In the genomic region with DNA sequence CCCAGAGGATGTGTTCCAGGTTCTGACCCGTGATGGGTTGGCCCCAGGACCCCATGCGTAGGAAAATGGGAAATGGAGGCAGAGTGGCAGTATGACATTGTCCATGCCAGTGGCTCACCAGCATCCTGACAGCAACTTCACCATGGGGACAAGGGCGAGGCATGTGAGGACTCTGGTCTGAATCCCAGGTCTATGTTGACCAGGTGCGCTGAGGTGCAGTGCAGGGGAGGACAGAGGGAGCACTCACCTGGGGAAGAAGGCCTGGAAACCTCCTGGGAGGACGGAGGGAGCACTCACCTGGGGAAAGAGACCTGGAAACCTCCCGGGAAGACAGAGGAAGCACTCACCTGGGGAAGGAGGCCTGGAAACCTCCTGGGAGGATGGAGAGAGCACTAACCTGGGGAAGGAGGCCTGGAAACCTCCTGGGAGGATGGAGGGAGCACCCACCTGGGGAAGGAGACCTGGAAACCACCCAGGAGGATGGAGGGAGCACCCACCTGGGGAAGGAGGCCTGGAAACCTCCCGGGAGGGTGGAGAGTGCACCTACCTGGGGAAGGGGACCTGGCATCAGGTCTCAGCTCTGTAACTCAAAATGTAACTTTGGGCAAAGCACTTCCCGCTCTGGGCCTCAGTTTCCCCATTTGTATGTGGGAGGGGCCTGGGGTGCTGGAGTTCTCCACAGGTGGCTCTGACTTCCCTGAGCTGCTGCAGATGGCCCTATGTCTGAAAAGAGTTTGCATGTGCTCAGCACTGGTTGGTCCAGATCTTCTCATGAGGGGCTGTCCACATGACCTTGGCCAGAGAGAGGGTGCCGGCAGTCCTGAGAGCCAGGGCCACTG, we compare ENCODE assay signal across 15 cellular contexts. TPM values are rescaled to one million over a fixed set of nuclear protein-coding genes. Genes with fewer than 3 reads are reported as not detected.
DNase-seq lines count a peak whose midpoint lies in the region; ATAC-seq, FAIRE-seq and TF ChIP-seq lines count a peak whose summit lies in the region.
"Had no signal": no experiment of that assay in that cellular context is flagged by ENCODE, and none has a peak within 500 bp of the region (broad histone marks: within the 10 kb centered on the region; RNA-seq: fewer than 3 reads in every experiment).

No MANE protein-coding gene starts in this region.

- peak overlapping the region; percentile 78 to 96 (median 85) for H3K4me2 ChIP-seq in BLaER1 treated with 17β-estradiol and CSF1 and Interleukin-3, amounts not matched to agents 10 nM and 100 nM
- H3K4me2 ChIP-seq in IMR-90 (ENCODE audit: low read depth, low read length) (no peak overlapping the region), H1 (ENCODE audit: insufficient read depth in 1 of 2, low read depth in 2 of 2, low read length in 2 of 2) (no peak overlapping the region), osteoblast (ENCODE audit: insufficient read depth, low read length) (no peak overlapping the region)

- BruUV-seq in IMR-90 (replicated peaks; lab: Mats Ljungman, UMichigan): no TSS peak

- POLR2A ChIA-PET in IMR-90 (lab: Charles Lee; ENCODE audit: unreplicated experiment) (no interaction called here), H1 (lab: Charles Lee; ENCODE audit: partially characterized antibody) (interaction anchor here (0.6 kb wide), 2 partner anchors 22 to 1692 kb away, joined by 3 read pairs; no protein-coding TSS in a partner anchor)

- TF ChIP-seq RAD21 in IMR-90 (IDR thresholded peaks at IDR 0.05; ENCODE audit: low read length) (no peak), H1 (IDR thresholded peaks at IDR 0.05 in 1 of 2, conservative IDR thresholded peaks at IDR 0.05 in 1 of 2; ENCODE audit: low read depth in 2 of 2, low read length in 2 of 2) (no peak)

- no peak overlapping the region for H3K56ac ChIP-seq in IMR-90 (ENCODE audit: extremely low read depth, insufficient read depth, low read length)
- H3K56ac ChIP-seq in H1 (replicated peaks; ENCODE audit: insufficient read length, low read depth, low read length): no peak overlapping the region

- peaks cover 63 to 97% (median 95%) of the 10 kb centered on the region in 10 experiments for H3K4me1 ChIP-seq in BLaER1 treated with 17β-estradiol and CSF1 and Interleukin-3, amounts not matched to agents 10 nM and 100 nM
- no peaks in the 10 kb centered on the region for H3K4me1 ChIP-seq in IMR-90 (ENCODE audit: control insufficient read depth, insufficient read depth, low read length)
- H3K4me1 ChIP-seq in H1 (replicated peaks in 1 of 4; ENCODE audit: control insufficient read depth in 3 of 4, insufficient read depth in 4 of 4, low read length in 3 of 4): peaks cover 0 to 2% (median 0%) of the 10 kb centered on the region in 4 experiments; a peak in 1 of 7 replicates
- H3K4me1 ChIP-seq in osteoblast (ENCODE audit: insufficient read depth, low read length): peaks cover 5% of the 10 kb centered on the region
- peaks cover 0 to 7% (median 5%) of the 10 kb centered on the region in 4 donors for H3K4me1 ChIP-seq in transverse colon
- H3K4me1 ChIP-seq: HAP-1 had no signal

- intact Hi-C loops in IMR-90 (cut with micrococcal nuclease) (no loop called here), transverse colon (cut with DNase I; ENCODE audit: low total_unique reads) (no loop called here)

- no peak for ATAC-seq in IMR-90 (ENCODE audit: low read depth)
- no peak for ATAC-seq in GM19324 (IDR thresholded peaks at IDR 0.05; ENCODE audit: low FRiP score, unreplicated experiment)

- no peak overlapping the region for H2BK20ac ChIP-seq in IMR-90 (ENCODE audit: low read depth, low read length)
- H2BK20ac ChIP-seq in H1 (ENCODE audit: low read length): no peak overlapping the region

- H3K79me2 ChIP-seq in H1 (ENCODE audit: control insufficient read depth in 1 of 2, insufficient read depth in 2 of 2, low read length in 2 of 2): no peaks in the 10 kb centered on the region
- no peaks in the 10 kb centered on the region for H3K79me2 ChIP-seq in osteoblast (ENCODE audit: insufficient read depth, low read length)

- H4K91ac ChIP-seq in IMR-90 (ENCODE audit: insufficient read depth, low read depth, low read length) (no peak overlapping the region), H1 (replicated peaks; ENCODE audit: insufficient read length, low read length) (no peak overlapping the region)

- H4K20me1 ChIP-seq in BLaER1 treated with 17β-estradiol and CSF1 and Interleukin-3, amounts not matched to agents 10 nM and 100 nM: no peaks in the 10 kb centered on the region
- H4K20me1 ChIP-seq in IMR-90 (ENCODE audit: insufficient read depth, low read length): no peaks in the 10 kb centered on the region
- H4K20me1 ChIP-seq in H1 (replicated peaks in 1 of 2; ENCODE audit: control insufficient read depth in 1 of 2, insufficient read depth in 2 of 2, low read length in 2 of 2): no peaks in the 10 kb centered on the region
- no peaks in the 10 kb centered on the region for H4K20me1 ChIP-seq in osteoblast (ENCODE audit: insufficient read depth, low read length)

- H3K18ac ChIP-seq in IMR-90 (ENCODE audit: low read depth, low read length) (no peak overlapping the region), H1 (ENCODE audit: extremely low read depth, low read length) (no peak overlapping the region)

- in situ Hi-C loops in IMR-90 (cut with MboI; ENCODE audit: low sequenced_read_pairs): no loop called here
- in situ Hi-C loops in transverse colon (cut with MboI; ENCODE audit: low pct_ligation_motif_present in 1 of 4, low pct_unique_long_range_greater_than_20kb in 1 of 4, low sequenced_read_pairs in 3 of 4): no loop called here

- H3K14ac ChIP-seq in IMR-90 (replicated peaks; ENCODE audit: low read depth, low read length) (no peak overlapping the region), H1 (ENCODE audit: insufficient read length) (no peak overlapping the region)

- CTCF ChIA-PET in IMR-90 (lab: Yijun Ruan, JAX) (no interaction called here), H1 (lab: Charles Lee; ENCODE audit: partially characterized antibody) (interaction anchor here (0.6 to 1.7 kb wide), 9 partner anchors 12 to 699 kb away, joined by 3 to 6 read pairs (median 4); no protein-coding TSS in a partner anchor)

- no peak overlapping the region for H3K4ac ChIP-seq in IMR-90 (ENCODE audit: low read depth, low read length)
- H3K4ac ChIP-seq in H1 (replicated peaks; ENCODE audit: insufficient read length, low read depth, low read length): no peak overlapping the region

- no peak overlapping the region for H2AK5ac ChIP-seq in IMR-90 (ENCODE audit: low read depth, low read length)
- H2AK5ac ChIP-seq in H1 (ENCODE audit: low read depth, low read length): no peak overlapping the region

- H2AFZ ChIP-seq in IMR-90 (replicated peaks; ENCODE audit: low read length, poor library complexity): peak overlapping the region; percentile 23
- H2AFZ ChIP-seq in H1 (ENCODE audit: low read length): no peak overlapping the region
- no peak overlapping the region for H2AFZ ChIP-seq in osteoblast (ENCODE audit: low read length)

- H2BK5ac ChIP-seq in IMR-90 (ENCODE audit: low read depth, low read length, poor library complexity, severe bottlenecking) (no peak overlapping the region), H1 (ENCODE audit: low read depth, low read length) (no peak overlapping the region)

- FAIRE-seq in H1 (lab: Jason Lieb, UNC): no peak
- FAIRE-seq: TTC549 had no signal

- H3K27me3 ChIP-seq in BLaER1 treated with 17β-estradiol and CSF1 and Interleukin-3, amounts not matched to agents 10 nM and 100 nM: no peaks in the 10 kb centered on the region
- H3K27me3 ChIP-seq in IMR-90 (ENCODE audit: control insufficient read depth, insufficient read depth, low read length) (peaks cover 73% of the 10 kb centered on the region), H1 (replicated peaks in 1 of 4; ENCODE audit: control insufficient read depth in 3 of 4, extremely low read depth in 1 of 4, insufficient read depth in 3 of 4, low read length in 3 of 4) (no peaks in the 10 kb centered on the region; a peak in 1 of 7 replicates), osteoblast (ENCODE audit: insufficient read depth, low read length) (peaks cover 72% of the 10 kb centered on the region), transverse colon (peaks cover 3% of the 10 kb centered on the region)

- H3K4me3 ChIP-seq in BLaER1 treated with 17β-estradiol and CSF1 and Interleukin-3, amounts not matched to agents 10 nM and 100 nM: 0 out of 20 replicates have a peak overlapping the region, but pooled peaks of 1 of the 10 experiments have one; percentile 6
- no peak overlapping the region for H3K4me3 ChIP-seq in IMR-90 (ENCODE audit: insufficient read depth, low read depth, low read length)
- no peak overlapping the region for H3K4me3 ChIP-seq in H1 (ENCODE audit: extremely low read depth in 1 of 4, insufficient read depth in 2 of 4, low read depth in 3 of 4, low read length in 4 of 4)
- H3K4me3 ChIP-seq in osteoblast (ENCODE audit: insufficient read depth, low read length): no peak overlapping the region
- H3K4me3 ChIP-seq in transverse colon: no peak overlapping the region
- H3K4me3 ChIP-seq: HAP-1 had no signal

- dilution Hi-C loops in IMR-90 (cut with HindIII; ENCODE audit: low sequenced_read_pairs, unreplicated experiment): no loop called here

- peak overlapping the region in 5 of 11 experiments; percentile 31 to 64 (median 56); a peak in 6 of 22 replicates for H3K9ac ChIP-seq in BLaER1 treated with 17β-estradiol and CSF1 and Interleukin-3, amounts not matched to agents 10 nM and 100 nM
- no peak overlapping the region for H3K9ac ChIP-seq in IMR-90 (ENCODE audit: low read depth, low read length)
- no peak overlapping the region for H3K9ac ChIP-seq in H1 (replicated peaks in 1 of 4; ENCODE audit: extremely low read depth in 1 of 4, low read depth in 3 of 4, low read length in 3 of 4)

- H4K5ac ChIP-seq in IMR-90 (ENCODE audit: low read depth, low read length) (no peak overlapping the region), H1 (ENCODE audit: insufficient read length, low read depth, low read length) (no peak overlapping the region)

- no peak for DNase-seq in IMR-90
- DNase-seq in H1 (ENCODE audit: low read depth in 1 of 2, low spot score in 2 of 2): peak in 1 of 2 experiments; percentile 34
- DNase-seq in osteoblast (ENCODE audit: insufficient read length, low spot score, missing footprints): peak; percentile 42
- DNase-seq in NCI-H1436 treated with DMSO at 0.1 percent for 48 hours (lab: John Stamatoyannopoulos, UW): no peak
- no peak for DNase-seq in transverse colon
- DNase-seq in LoVo (ENCODE audit: low spot score): no peak
- DNase-seq: CD4-positive, alpha-beta T cell; central memory CD4-positive, alpha-beta T cell; mammary epithelial cell; SHP77; stimulated activated CD4-positive, alpha-beta T cell treated with anti-CD3 and anti-CD28 coated beads, Interleukin-4, amount 100 ng/mL, for 4 hours had no signal

- no peak overlapping the region for H4K8ac ChIP-seq in IMR-90 (ENCODE audit: low read depth in 2 of 2, low read length in 2 of 2)
- H4K8ac ChIP-seq in H1 (ENCODE audit: extremely low read depth, insufficient read depth, low read length): peak overlapping the region; percentile 12; the same call in 1 of the 2 replicates

- WGBS in IMR-90 (ENCODE audit: extremely low coverage in 2 of 2, insufficient read length in 1 of 2), 2 experiments: 64% methylated on average over 2 of the region's 9 CpGs; no CpG with 5 or more reads in 1 of the 2 experiments
- WGBS in H1 (ENCODE audit: extremely low coverage in 1 of 2, insufficient coverage in 1 of 2, insufficient read length in 1 of 2, insufficient replicate concordance in 2 of 2, low coverage in 1 of 2, low lambda C conversion rate in 2 of 2, missing lambda C conversion rate in 1 of 2), 2 experiments: 88% methylated on average over 9 of the region's 9 CpGs; no CpG with 5 or more reads in 1 of the 2 experiments
- 68% methylated on average over 9 of the region's 9 CpGs; no CpG with 5 or more reads in 1 of the 2 donors for WGBS in transverse colon (ENCODE audit: low coverage in 1 of 2), 2 donors

- TF ChIP-seq EP300 in H1 (IDR thresholded peaks at IDR 0.05; ENCODE audit: borderline replicate concordance in 1 of 2, low read depth in 2 of 2, low read length in 2 of 2): no peak
- no peak for TF ChIP-seq EP300 in transverse colon (IDR thresholded peaks at IDR 0.05; ENCODE audit: low read depth)

- no peaks in the 10 kb centered on the region for H3K9me3 ChIP-seq in BLaER1 treated with 17β-estradiol and CSF1 and Interleukin-3, amounts not matched to agents 10 nM and 100 nM (replicated peaks in 1 of 11)
- no peaks in the 10 kb centered on the region; the same call in 1 of the 2 replicates for H3K9me3 ChIP-seq in IMR-90 (ENCODE audit: control insufficient read depth, insufficient read depth, low read length)
- no peaks in the 10 kb centered on the region for H3K9me3 ChIP-seq in H1 (ENCODE audit: insufficient read depth in 2 of 2, low read depth in 1 of 2, low read length in 1 of 2)
- no peaks in the 10 kb centered on the region for H3K9me3 ChIP-seq in osteoblast (ENCODE audit: low read depth, low read length)
- no peaks in the 10 kb centered on the region for H3K9me3 ChIP-seq in transverse colon
- H3K9me3 ChIP-seq: HAP-1 had no signal

- H2BK15ac ChIP-seq in IMR-90 (ENCODE audit: low read depth, low read length) (no peak overlapping the region), H1 (ENCODE audit: low read length) (no peak overlapping the region)

- no peak overlapping the region for H2AK9ac ChIP-seq in IMR-90 (replicated peaks; ENCODE audit: low read depth, low read length, poor library complexity)

- TF ChIP-seq CTCF in IMR-90 (conservative IDR thresholded peaks at IDR 0.05; ENCODE audit: low read depth, low read length): no peak
- TF ChIP-seq CTCF in H1 (IDR thresholded peaks at IDR 0.05; ENCODE audit: control extremely low read depth in 1 of 3, insufficient read depth in 1 of 3, low read depth in 1 of 3, low read length in 3 of 3): no peak
- no peak for TF ChIP-seq CTCF in osteoblast (IDR thresholded peaks at IDR 0.05; ENCODE audit: extremely low read depth, low read depth, low read length)
- TF ChIP-seq CTCF in transverse colon (IDR thresholded peaks at IDR 0.05): no peak

- H3K23me2 ChIP-seq in H1 (ENCODE audit: low read depth, low read length): no peaks in the 10 kb centered on the region

- no peaks in the 10 kb centered on the region for H3K79me1 ChIP-seq in IMR-90 (ENCODE audit: low read depth in 1 of 2, low read length in 2 of 2)
- H3K79me1 ChIP-seq in H1 (ENCODE audit: low read depth, low read length): no peaks in the 10 kb centered on the region; the same call in 1 of the 2 replicates

- peak overlapping the region in 7 of 11 experiments; percentile 27 to 70 (median 59); a peak in 13 of 22 replicates for H3K27ac ChIP-seq in BLaER1 treated with 17β-estradiol and CSF1 and Interleukin-3, amounts not matched to agents 10 nM and 100 nM
- H3K27ac ChIP-seq in IMR-90 (ENCODE audit: insufficient read depth, low read length) (no peak overlapping the region), H1 (ENCODE audit: low read depth, low read length) (no peak overlapping the region), osteoblast (ENCODE audit: low read depth, low read length) (no peak overlapping the region), transverse colon (peak overlapping the region in 2 of 4 donors; percentile 34 to 41)

- no peaks in the 10 kb centered on the region for H3K9me1 ChIP-seq in IMR-90 (ENCODE audit: insufficient read depth, low read length)

- no peaks in the 10 kb centered on the region for H3K36me3 ChIP-seq in BLaER1 treated with 17β-estradiol and CSF1 and Interleukin-3, amounts not matched to agents 10 nM and 100 nM
- no peaks in the 10 kb centered on the region for H3K36me3 ChIP-seq in IMR-90 (ENCODE audit: control insufficient read depth, insufficient read depth, low read length)
- H3K36me3 ChIP-seq in H1 (ENCODE audit: control insufficient read depth in 2 of 4, insufficient read depth in 4 of 4, low read length in 3 of 4): no peaks in the 10 kb centered on the region
- H3K36me3 ChIP-seq in osteoblast (ENCODE audit: insufficient read depth, low read length): no peaks in the 10 kb centered on the region
- H3K36me3 ChIP-seq in transverse colon: no peaks in the 10 kb centered on the region
- H3K36me3 ChIP-seq: HAP-1 had no signal

- H2BK120ac ChIP-seq in IMR-90 (ENCODE audit: low read depth, low read length) (no peak overlapping the region), H1 (replicated peaks; ENCODE audit: low read depth, low read length) (no peak overlapping the region)

- TF ChIP-seq POLR2A in IMR-90 (IDR thresholded peaks at IDR 0.05; ENCODE audit: low read depth, low read length) (no peak), H1 (IDR thresholded peaks at IDR 0.05; ENCODE audit: control extremely low read depth in 1 of 2, low read depth in 2 of 2, low read length in 2 of 2) (no peak), transverse colon (IDR thresholded peaks at IDR 0.05) (no peak)

- H3K23ac ChIP-seq in IMR-90 (ENCODE audit: low read depth, low read length) (no peak overlapping the region), H1 (ENCODE audit: insufficient read length) (no peak overlapping the region)

- H2BK12ac ChIP-seq in H1 (ENCODE audit: low read depth, low read length): no peak overlapping the region

RNA-seq across cellular contexts. Expression of a gene that starts 6.9 kb away (rescaled TPM):
- total RNA-seq in IMR-90 (2012; rRNA removed) (0.18 and 0.28 TPM in 2 replicates), osteoblast (0.72 and 0.88 TPM in 2 replicates), transverse colon (10 to 100 TPM in 1 of 4 donors, 1 to 10 TPM in 2, not detected in 1; 6.5 to 22.8 (median 7.2) TPM)
- polyA plus RNA-seq in IMR-90 (2012; rRNA removed) (0.22 and 0.65 TPM in 2 replicates), H1 (2011; rRNA removed) (0.44 and 0.60 TPM in 2 replicates)
- 0.41 and 0.58 TPM in 2 replicates for polyA plus RNA-seq in IMR-90 (2012; cell fraction: cytosol; rRNA removed)
- 1.8 and 3.6 TPM in 2 replicates for polyA plus RNA-seq in IMR-90 (2012; cell fraction: nucleus; rRNA removed; ENCODE audit: low replicate concordance)
- total RNA-seq in H1 (2021; fragmentation: NEBNext Ultra II Directional; extraction: Animal tissue kit (Norgen Biotek cat#: 25700)): 0.88 TPM in 1 of 2 replicates, not detected in the other
- polyA plus RNA-seq in H1 (2011; cell fraction: cytosol; rRNA removed): 0.94 TPM
- polyA plus RNA-seq in H1 (2011; cell fraction: nucleus; rRNA removed): 2.4 TPM
- 0.25 to 0.76 TPM (median 0.49 TPM) in 4 replicates for polyA plus RNA-seq in H1 (2012, experiment 1 of 2)
- polyA plus RNA-seq in H1 (2012, experiment 2 of 2): not detected
- 0.12 TPM for polyA plus RNA-seq in H1 (2013, experiment 1 of 2)
- polyA plus RNA-seq in H1 (2013, experiment 2 of 2): 0.04 TPM
- polyA minus RNA-seq in H1 (2011; rRNA and poly(A)+ RNA removed): 0.54 and 1.3 TPM in 2 replicates
- polyA minus RNA-seq in H1 (2011; cell fraction: cytosol; rRNA and poly(A)+ RNA removed): not detected
- 3.4 TPM for polyA minus RNA-seq in H1 (2011; cell fraction: nucleus; rRNA and poly(A)+ RNA removed)
- polyA plus RNA-seq: mammary epithelial cell had no signal

Comparison
In these comparisons a context has a peak if more than half of its experiments do, and no peak if none do; other contexts are left out.
1. H3K27ac ChIP-seq: peak in BLaER1 treated with 17β-estradiol and CSF1 and Interleukin-3, amounts not matched to agents 10 nM and 100 nM (7 of 11); none in IMR-90 (single experiment), H1 (single experiment) and osteoblast (single experiment).
2. H3K4me2 ChIP-seq: peak in BLaER1 treated with 17β-estradiol and CSF1 and Interleukin-3, amounts not matched to agents 10 nM and 100 nM (11 of 11); none in IMR-90 (single experiment), H1 (0 of 2) and osteoblast (single experiment).